Comparison of ENCODE assay signal across 8 cellular contexts in the genomic region with DNA sequence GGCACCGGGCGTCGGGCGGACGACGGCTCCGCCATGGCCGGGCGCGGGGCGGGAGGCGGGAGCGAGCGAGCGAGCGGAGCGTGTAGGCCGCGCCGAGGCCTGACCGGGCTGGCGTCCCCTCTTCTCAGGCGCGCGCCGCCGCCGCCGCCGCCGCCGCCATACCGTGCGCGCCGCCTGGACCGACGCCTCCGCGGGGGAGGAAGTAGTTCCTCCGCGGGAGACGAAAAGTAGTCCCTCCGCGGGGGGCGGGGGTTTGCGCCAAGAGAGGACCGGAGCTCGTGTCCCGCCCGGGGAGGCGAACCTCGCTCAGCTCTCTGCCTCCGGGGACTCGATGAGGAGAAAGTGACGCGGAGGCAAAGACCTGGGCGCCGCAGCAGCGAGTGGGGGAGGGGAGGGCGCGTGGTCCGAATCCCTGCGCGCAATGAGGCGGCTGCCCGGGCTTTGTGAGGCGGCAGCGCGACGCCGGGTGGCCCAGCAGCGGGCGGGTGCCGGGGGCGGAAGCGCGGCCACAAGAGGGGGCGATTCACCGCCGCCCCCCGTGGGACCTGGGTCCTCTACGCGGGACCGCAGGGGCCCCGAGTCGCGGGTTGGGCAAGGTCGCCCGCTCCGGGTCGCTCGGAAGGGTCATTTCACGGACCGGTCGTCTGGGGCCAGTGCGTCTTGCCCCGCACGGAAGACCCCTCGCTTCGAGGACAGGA. TPM values are rescaled to one million over a fixed set of nuclear protein-coding genes. Genes with fewer than 3 reads are reported as not detected.
DNase-seq lines count a peak whose midpoint lies in the region; ATAC-seq and TF ChIP-seq lines count a peak whose summit lies in the region.

A gene (minus strand): TSS at position 176 of the 698 bp plus-strand sequence. CDS start 141 bp downstream, at position 35.

- peak; percentile 67 for ATAC-seq in SK-N-SH treated with all-trans-retinoic acid at 6 μM for 48 hours

- H3K9me3 ChIP-seq in MG63 (no peaks in the 10 kb centered on the region), thymus (ENCODE audit: control insufficient read depth) (no peaks in the 10 kb centered on the region)

- H3K27ac Mint-ChIP-seq in activated naive CD4-positive, alpha-beta T cell treated with anti-CD3 and anti-CD28 coated beads, Interleukin-2, amount 50 U/mL, for 24 hours, result peak within 1 kb of the TSS; percentile 99
- H3K27ac Mint-ChIP-seq in glutamatergic neuron (ENCODE audit: unreplicated experiment), result peak within 1 kb of the TSS; percentile 95
- peak within 1 kb of the TSS; percentile 98 for H3K27ac Mint-ChIP-seq in osteocyte (ENCODE audit: unreplicated experiment)

- TF ChIP-seq CTCF in glutamatergic neuron (IDR thresholded peaks at IDR 0.05; ENCODE audit: partially characterized antibody, unreplicated experiment), result peak; percentile 32
- peak; percentile 50 for TF ChIP-seq CTCF in osteocyte (IDR thresholded peaks at IDR 0.05)

- WGBS in thymus, result under 1% methylated on average over 101 of the region's 101 CpGs

- peaks cover 47% of the 10 kb centered on the region for H3K4me1 Mint-ChIP-seq in activated naive CD4-positive, alpha-beta T cell treated with anti-CD3 and anti-CD28 coated beads, Interleukin-2, amount 50 U/mL, for 24 hours
- H3K4me1 Mint-ChIP-seq in glutamatergic neuron (ENCODE audit: low read depth, unreplicated experiment) (peaks cover 11% of the 10 kb centered on the region), osteocyte (ENCODE audit: unreplicated experiment) (peaks cover 32% of the 10 kb centered on the region)

- peak within 1 kb of the TSS; percentile 85 for H3K4me3 Mint-ChIP-seq in activated naive CD4-positive, alpha-beta T cell treated with anti-CD3 and anti-CD28 coated beads, Interleukin-2, amount 50 U/mL, for 24 hours
- H3K4me3 Mint-ChIP-seq in glutamatergic neuron (ENCODE audit: unreplicated experiment), result peak within 1 kb of the TSS; percentile 92
- H3K4me3 Mint-ChIP-seq in osteocyte (ENCODE audit: unreplicated experiment), result peak within 1 kb of the TSS; percentile 93

- H3K27me3 Mint-ChIP-seq in activated naive CD4-positive, alpha-beta T cell treated with anti-CD3 and anti-CD28 coated beads, Interleukin-2, amount 50 U/mL, for 24 hours, result no peaks in the 10 kb centered on the region
- peaks cover 8% of the 10 kb centered on the region for H3K27me3 Mint-ChIP-seq in glutamatergic neuron (ENCODE audit: unreplicated experiment)
- H3K27me3 Mint-ChIP-seq in osteocyte (ENCODE audit: unreplicated experiment), result no peaks in the 10 kb centered on the region

- H3K4me3 ChIP-seq in MG63, result peak within 1 kb of the TSS; percentile 70
- peak within 1 kb of the TSS; percentile 98 for H3K4me3 ChIP-seq in thymus (ENCODE audit: low read length)

- H3K36me3 ChIP-seq in MG63, result peaks cover 31% of the 10 kb centered on the region
- peaks cover 13% of the 10 kb centered on the region for H3K36me3 ChIP-seq in thymus (ENCODE audit: control insufficient read depth, insufficient read depth)

- H3K4me1 ChIP-seq in thymus (ENCODE audit: control insufficient read depth, insufficient read depth, low read length), result peaks cover 5% of the 10 kb centered on the region

- no peaks in the 10 kb centered on the region for H3K9me3 Mint-ChIP-seq in activated naive CD4-positive, alpha-beta T cell treated with anti-CD3 and anti-CD28 coated beads, Interleukin-2, amount 50 U/mL, for 24 hours
- peaks cover 12% of the 10 kb centered on the region for H3K9me3 Mint-ChIP-seq in glutamatergic neuron (ENCODE audit: unreplicated experiment)
- no peaks in the 10 kb centered on the region for H3K9me3 Mint-ChIP-seq in osteocyte (ENCODE audit: unreplicated experiment)

- H3K27me3 ChIP-seq in MG63 (no peaks in the 10 kb centered on the region), thymus (ENCODE audit: control insufficient read depth, insufficient read depth) (no peaks in the 10 kb centered on the region)

- H3K36me3 Mint-ChIP-seq in activated naive CD4-positive, alpha-beta T cell treated with anti-CD3 and anti-CD28 coated beads, Interleukin-2, amount 50 U/mL, for 24 hours, result peaks cover under 1% of the 10 kb centered on the region
- no peaks in the 10 kb centered on the region for H3K36me3 Mint-ChIP-seq in glutamatergic neuron (ENCODE audit: unreplicated experiment)
- H3K36me3 Mint-ChIP-seq in osteocyte (ENCODE audit: unreplicated experiment), result peaks cover 18% of the 10 kb centered on the region

- H3K27ac ChIP-seq in thymus (ENCODE audit: low read depth), result peak within 1 kb of the TSS; percentile 96

- DNase-seq in ELR (ENCODE audit: low read depth) (peak; percentile 87), GOT3 (lab: John Stamatoyannopoulos, UW) (peak; percentile 40), MG63 (peak; percentile 88), glutamatergic neuron (peak; percentile 89), osteocyte (ENCODE audit: extremely low spot score, unreplicated experiment) (peak; percentile 92)

TF ChIP-seq in SK-N-SH treated with all-trans-retinoic acid at 6 μM for 48 hours, 23 proteins besides CTCF, POLR2A, EP300 and RAD21 (continues in another document):
- TF ChIP-seq, protein P1, sequence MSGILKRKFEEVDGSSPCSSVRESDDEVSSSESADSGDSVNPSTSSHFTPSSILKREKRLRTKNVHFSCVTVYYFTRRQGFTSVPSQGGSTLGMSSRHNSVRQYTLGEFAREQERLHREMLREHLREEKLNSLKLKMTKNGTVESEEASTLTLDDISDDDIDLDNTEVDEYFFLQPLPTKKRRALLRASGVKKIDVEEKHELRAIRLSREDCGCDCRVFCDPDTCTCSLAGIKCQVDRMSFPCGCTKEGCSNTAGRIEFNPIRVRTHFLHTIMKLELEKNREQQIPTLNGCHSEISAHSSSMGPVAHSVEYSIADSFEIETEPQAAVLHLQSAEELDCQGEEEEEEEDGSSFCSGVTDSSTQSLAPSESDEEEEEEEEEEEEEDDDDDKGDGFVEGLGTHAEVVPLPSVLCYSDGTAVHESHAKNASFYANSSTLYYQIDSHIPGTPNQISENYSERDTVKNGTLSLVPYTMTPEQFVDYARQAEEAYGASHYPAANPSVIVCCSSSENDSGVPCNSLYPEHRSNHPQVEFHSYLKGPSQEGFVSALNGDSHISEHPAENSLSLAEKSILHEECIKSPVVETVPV (CRISPR knock-in tag; IDR thresholded peaks at IDR 0.05), result 0 out of 2 replicates have a peak, but pooled peaks have one; percentile 48
- no peak for TF ChIP-seq ISL1 (CRISPR knock-in tag; IDR thresholded peaks at IDR 0.05)
- TF ChIP-seq SNAI2 (CRISPR knock-in tag; IDR thresholded peaks at IDR 0.05), result no peak
- TF ChIP-seq, protein P2, sequence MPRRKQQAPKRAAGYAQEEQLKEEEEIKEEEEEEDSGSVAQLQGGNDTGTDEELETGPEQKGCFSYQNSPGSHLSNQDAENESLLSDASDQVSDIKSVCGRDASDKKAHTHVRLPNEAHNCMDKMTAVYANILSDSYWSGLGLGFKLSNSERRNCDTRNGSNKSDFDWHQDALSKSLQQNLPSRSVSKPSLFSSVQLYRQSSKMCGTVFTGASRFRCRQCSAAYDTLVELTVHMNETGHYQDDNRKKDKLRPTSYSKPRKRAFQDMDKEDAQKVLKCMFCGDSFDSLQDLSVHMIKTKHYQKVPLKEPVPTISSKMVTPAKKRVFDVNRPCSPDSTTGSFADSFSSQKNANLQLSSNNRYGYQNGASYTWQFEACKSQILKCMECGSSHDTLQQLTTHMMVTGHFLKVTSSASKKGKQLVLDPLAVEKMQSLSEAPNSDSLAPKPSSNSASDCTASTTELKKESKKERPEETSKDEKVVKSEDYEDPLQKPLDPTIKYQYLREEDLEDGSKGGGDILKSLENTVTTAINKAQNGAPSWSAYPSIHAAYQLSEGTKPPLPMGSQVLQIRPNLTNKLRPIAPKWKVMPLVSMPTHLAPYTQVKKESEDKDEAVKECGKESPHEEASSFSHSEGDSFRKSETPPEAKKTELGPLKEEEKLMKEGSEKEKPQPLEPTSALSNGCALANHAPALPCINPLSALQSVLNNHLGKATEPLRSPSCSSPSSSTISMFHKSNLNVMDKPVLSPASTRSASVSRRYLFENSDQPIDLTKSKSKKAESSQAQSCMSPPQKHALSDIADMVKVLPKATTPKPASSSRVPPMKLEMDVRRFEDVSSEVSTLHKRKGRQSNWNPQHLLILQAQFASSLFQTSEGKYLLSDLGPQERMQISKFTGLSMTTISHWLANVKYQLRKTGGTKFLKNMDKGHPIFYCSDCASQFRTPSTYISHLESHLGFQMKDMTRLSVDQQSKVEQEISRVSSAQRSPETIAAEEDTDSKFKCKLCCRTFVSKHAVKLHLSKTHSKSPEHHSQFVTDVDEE (CRISPR knock-in tag; IDR thresholded peaks at IDR 0.05), result peak; percentile 82; the same call in 1 of the 2 replicates
- 0 out of 2 replicates have a peak, but pooled peaks have one; percentile 31 for TF ChIP-seq BACH2 (CRISPR knock-in tag; IDR thresholded peaks at IDR 0.05; ENCODE audit: borderline replicate concordance)
- TF ChIP-seq ESRRG (CRISPR knock-in tag; IDR thresholded peaks at IDR 0.05), result no peak
- no peak for TF ChIP-seq OSR1 (CRISPR knock-in tag; IDR thresholded peaks at IDR 0.05)
- 0 out of 2 replicates have a peak, but pooled peaks have one; percentile 32 for TF ChIP-seq ZNF70 (CRISPR knock-in tag; IDR thresholded peaks at IDR 0.05)
- no peak for TF ChIP-seq PPARA (CRISPR knock-in tag; IDR thresholded peaks at IDR 0.05; ENCODE audit: borderline replicate concordance)
- TF ChIP-seq, protein P3, sequence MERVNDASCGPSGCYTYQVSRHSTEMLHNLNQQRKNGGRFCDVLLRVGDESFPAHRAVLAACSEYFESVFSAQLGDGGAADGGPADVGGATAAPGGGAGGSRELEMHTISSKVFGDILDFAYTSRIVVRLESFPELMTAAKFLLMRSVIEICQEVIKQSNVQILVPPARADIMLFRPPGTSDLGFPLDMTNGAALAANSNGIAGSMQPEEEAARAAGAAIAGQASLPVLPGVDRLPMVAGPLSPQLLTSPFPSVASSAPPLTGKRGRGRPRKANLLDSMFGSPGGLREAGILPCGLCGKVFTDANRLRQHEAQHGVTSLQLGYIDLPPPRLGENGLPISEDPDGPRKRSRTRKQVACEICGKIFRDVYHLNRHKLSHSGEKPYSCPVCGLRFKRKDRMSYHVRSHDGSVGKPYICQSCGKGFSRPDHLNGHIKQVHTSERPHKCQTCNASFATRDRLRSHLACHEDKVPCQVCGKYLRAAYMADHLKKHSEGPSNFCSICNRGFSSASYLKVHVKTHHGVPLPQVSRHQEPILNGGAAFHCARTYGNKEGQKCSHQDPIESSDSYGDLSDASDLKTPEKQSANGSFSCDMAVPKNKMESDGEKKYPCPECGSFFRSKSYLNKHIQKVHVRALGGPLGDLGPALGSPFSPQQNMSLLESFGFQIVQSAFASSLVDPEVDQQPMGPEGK (CRISPR knock-in tag; IDR thresholded peaks at IDR 0.05; ENCODE audit: borderline replicate concordance), result peak; percentile 46; the same call in 1 of the 2 replicates
- TF ChIP-seq ZFP3 (CRISPR knock-in tag; IDR thresholded peaks at IDR 0.05), result peak; percentile 80; the same call in 1 of the 2 replicates
- TF ChIP-seq ARNTL (CRISPR knock-in tag; IDR thresholded peaks at IDR 0.05; ENCODE audit: borderline replicate concordance, low read depth), result no peak
- no peak for TF ChIP-seq GLIS3 (CRISPR knock-in tag; IDR thresholded peaks at IDR 0.05)
- TF ChIP-seq ZNF565 (CRISPR knock-in tag; conservative IDR thresholded peaks at IDR 0.05; ENCODE audit: low read depth), result no peak

RNA-seq across cellular contexts. Expression of the gene that starts here (rescaled TPM):
- total RNA-seq in MG63 (2014; rRNA removed; shearing (Covaris generic); ENCODE audit: low replicate concordance), result 33.8 and 67.0 TPM in 2 replicates
- total RNA-seq in glutamatergic neuron (ENCODE audit: unreplicated experiment), result 64.6 TPM
- 40.8 and 41.9 TPM in 2 replicates for total RNA-seq in osteocyte
- polyA plus RNA-seq in thymus, result 25.1 TPM

Comparison
In these comparisons a context has a peak if more than half of its experiments do, and no peak if none do; other contexts are left out.
1. Peak in every context shown above with its lines: DNase-seq, ATAC-seq, H3K4me3 ChIP-seq and H3K27ac ChIP-seq.
2. DNase-seq: peak in every context shown above with its lines; median percentile 92 in osteocyte; 89 in glutamatergic neuron; 88 in MG63; 87 in ELR; 40 in GOT3.